Comparison of ENCODE assay signal across 11 cellular contexts in genomic region chr12:107779077-107779840, GRCh38. TPM values are rescaled to one million over a fixed set of nuclear protein-coding genes. Genes with fewer than 3 reads are reported as not detected.
DNase-seq lines count a peak whose midpoint lies in the region; ATAC-seq, FAIRE-seq and TF ChIP-seq lines count a peak whose summit lies in the region.
"Had no signal": no experiment of that assay in that cellular context is flagged by ENCODE, and none has a peak within 500 bp of the region (broad histone marks: within the 10 kb centered on the region; RNA-seq: fewer than 3 reads in every experiment).

No MANE protein-coding gene starts in this region.

- H3K4me3 ChIP-seq in KMS-11 (IDR thresholded peaks at IDR 0.05; ENCODE audit: insufficient read depth, low read depth, low read length): no peak overlapping the region
- H3K4me3 ChIP-seq in neutrophil (ENCODE audit: low read depth in 1 of 2, low read length in 1 of 2): no peak overlapping the region

- peaks cover 43 to 66% of the 10 kb centered on the region in 2 donors for H3K27me3 Mint-ChIP-seq in natural killer cell (ENCODE audit: low read depth in 2 of 2)
- peaks cover 71% of the 10 kb centered on the region for H3K27me3 Mint-ChIP-seq in T-helper 17 cell

- H2AFZ ChIP-seq in KMS-11 (ENCODE audit: low read depth): no peak overlapping the region

- peaks cover 58% of the 10 kb centered on the region for H3K4me1 ChIP-seq in KMS-11 (ENCODE audit: low read depth, poor library complexity, severe bottlenecking)
- peaks cover 16 to 32% of the 10 kb centered on the region in 2 experiments for H3K4me1 ChIP-seq in neutrophil (ENCODE audit: control insufficient read depth in 1 of 2, insufficient read depth in 1 of 2, low read depth in 1 of 2, low read length in 1 of 2)

- H3K4me2 ChIP-seq in KMS-11: peak overlapping the region; percentile 73

- H3K27ac Mint-ChIP-seq in natural killer cell (no peak overlapping the region), T-helper 17 cell (no peak overlapping the region)
- H3K27ac Mint-ChIP-seq: activated T-cell treated with anti-CD3 and anti-CD28 coated beads, Interleukin-2, amount 50 U/mL, for 72 hours had no signal

- H3K9me3 Mint-ChIP-seq in natural killer cell: no peaks in the 10 kb centered on the region
- H3K9me3 Mint-ChIP-seq: activated T-cell treated with anti-CD3 and anti-CD28 coated beads, Interleukin-2, amount 50 U/mL, for 72 hours had no signal

- no peak overlapping the region for H3K4me3 Mint-ChIP-seq in natural killer cell
- H3K4me3 Mint-ChIP-seq in T-helper 17 cell: no peak overlapping the region
- H3K4me3 Mint-ChIP-seq: activated T-cell treated with anti-CD3 and anti-CD28 coated beads, Interleukin-2, amount 50 U/mL, for 72 hours had no signal

- H3K36me3 ChIP-seq in KMS-11 (ENCODE audit: insufficient read depth) (no peaks in the 10 kb centered on the region), neutrophil (no peaks in the 10 kb centered on the region)

- no peak for FAIRE-seq in urothelium cell line (lab: Jason Lieb, UNC)

- no peaks in the 10 kb centered on the region for H3K79me2 ChIP-seq in KMS-11 (ENCODE audit: insufficient read depth, low read depth)

- H3K9ac ChIP-seq in KMS-11: no peak overlapping the region

- ATAC-seq in GM19043 (IDR thresholded peaks at IDR 0.05; ENCODE audit: low read depth, unreplicated experiment) (peak; percentile 73), HG02678 (IDR thresholded peaks at IDR 0.05; ENCODE audit: unreplicated experiment) (peak; percentile 74), natural killer cell (no peak), T-helper 17 cell (no peak)
- ATAC-seq: activated T-cell treated with anti-CD3 and anti-CD28 coated beads, Interleukin-2, amount 50 U/mL, for 72 hours had no signal

- H3K4me1 Mint-ChIP-seq in natural killer cell: peaks cover 8 to 9% of the 10 kb centered on the region in 2 donors
- peaks cover 8% of the 10 kb centered on the region for H3K4me1 Mint-ChIP-seq in T-helper 17 cell

- no peaks in the 10 kb centered on the region for H3K36me3 Mint-ChIP-seq in natural killer cell
- H3K36me3 Mint-ChIP-seq in T-helper 17 cell (ENCODE audit: low read depth): peaks cover 10% of the 10 kb centered on the region

- H3K27me3 ChIP-seq in KMS-11 (ENCODE audit: insufficient read depth, low read depth) (no peaks in the 10 kb centered on the region), neutrophil (peaks cover 41% of the 10 kb centered on the region)

- no peak for DNase-seq in natural killer cell
- no peak for DNase-seq in stimulated activated naive CD4-positive, alpha-beta T cell (lab: John Stamatoyannopoulos, UW)
- DNase-seq in urothelium cell line (ENCODE audit: low spot score): no peak
- no peak for DNase-seq in T-helper 17 cell
- DNase-seq: activated T-cell treated with anti-CD3 and anti-CD28 coated beads, Interleukin-2, amount 50 U/mL, for 72 hours; IMR-90 had no signal

- H3K9me3 ChIP-seq in neutrophil (no peaks in the 10 kb centered on the region), T-helper 17 cell (ENCODE audit: control insufficient read depth, low read length, poor library complexity, severe bottlenecking) (no peaks in the 10 kb centered on the region)

- H3K27ac ChIP-seq in KMS-11: peak overlapping the region; percentile 42
- H3K27ac ChIP-seq in neutrophil: peak overlapping the region; percentile 50

- intact Hi-C loops in natural killer cell (cut with micrococcal nuclease): no loop called here

- TF ChIP-seq CTCF in KMS-11 (conservative IDR thresholded peaks at IDR 0.05; ENCODE audit: low read depth, low read length) (no peak), neutrophil (IDR thresholded peaks at IDR 0.05) (no peak), natural killer cell (IDR thresholded peaks at IDR 0.05) (no peak)

- no peaks in the 10 kb centered on the region for H4K20me1 ChIP-seq in KMS-11 (ENCODE audit: insufficient read depth)

RNA-seq across cellular contexts. Expression of gene ASCL4, which starts 4.8 kb away (rescaled TPM):
- total RNA-seq in natural killer cell (not detected), T-helper 17 cell (not detected)
- total RNA-seq: activated T-cell treated with anti-CD3 and anti-CD28 coated beads, Interleukin-2, amount 50 U/mL, for 72 hours; dermis microvascular lymphatic vessel endothelial cell; IMR-90 had no signal

RNA-seq across cellular contexts. Expression of gene PRDM4, which starts 18.3 kb away (rescaled TPM):
- total RNA-seq in natural killer cell (10 to 100 TPM; 37.0 to 49.5 (median 40.5) TPM), T-helper 17 cell (10 to 100 TPM; 39.7 to 42.1 TPM)

Comparison
In these comparisons a context has a peak if more than half of its experiments do, and no peak if none do; other contexts are left out.
1. ATAC-seq: peak in GM19043 (single experiment) and HG02678 (single experiment); none in natural killer cell (0 of 3) and T-helper 17 cell (single experiment).